In genomic region chr6:1765160-1765900, GRCh38 we compare ENCODE assay signal across 30 cellular contexts.
"Had no signal": no experiment of that assay in that cellular context is flagged by ENCODE, and none has a peak within 500 bp of the region (broad histone marks: within the 10 kb centered on the region; RNA-seq: fewer than 3 reads in every experiment).

No MANE protein-coding gene starts in this region.

- H3K4me1 ChIP-seq: testis had no signal

- H3K27me3 ChIP-seq: ascending aorta, spleen, testis, upper lobe of left lung, vagina had no signal

- H3K4me3 ChIP-seq: ascending aorta, cardiac muscle cell, lower lobe of right lung, spleen, testis, upper lobe of left lung, vagina had no signal

- H3K27ac ChIP-seq: cardiac muscle cell, lower lobe of right lung, spleen, testis, upper lobe of left lung, vagina had no signal

- H3K27ac Mint-ChIP-seq: activated CD8-positive, alpha-beta T cell treated with anti-CD3 and anti-CD28 coated beads for 36 hours; activated naive CD8-positive, alpha-beta T cell; activated T-helper 2 cell treated with anti-CD3 and anti-CD28 coated beads, Interferon-gamma antibody, Interleukin-2, Interleukin-4, amounts not matched to agents 10 μg/mL and 5 μg/mL and 100 μg/mL, durations not matched to agents 14 hours and 24 hours and 36 hours; brain; effector memory CD8-positive, alpha-beta T cell; immature natural killer cell; natural killer cell treated with Interleukin-12 subunit alpha and Interleukin-12 subunit beta and Interleukin-15 and Interleukin-18, amount 100 ng/mL, for 72 hours; progenitor cell of endocrine pancreas; WTC11 had no signal

- H3K27me3 Mint-ChIP-seq: activated CD8-positive, alpha-beta T cell treated with anti-CD3 and anti-CD28 coated beads for 36 hours; activated naive CD8-positive, alpha-beta T cell; brain; effector memory CD8-positive, alpha-beta T cell; progenitor cell of endocrine pancreas had no signal

- ATAC-seq: activated CD8-positive, alpha-beta T cell treated with anti-CD3 and anti-CD28 coated beads for 36 hours; activated T-cell treated with anti-CD3 and anti-CD28 coated beads, Interleukin-2, amount 50 U/mL, for 4 hours; effector memory CD8-positive, alpha-beta T cell; esophagus mucosa; lower lobe of right lung; natural killer cell treated with Interleukin-12 subunit alpha and Interleukin-12 subunit beta and Interleukin-15 and Interleukin-18, amount 100 ng/mL, for 72 hours; WTC11 had no signal

- H3K36me3 ChIP-seq: ascending aorta, cardiac muscle cell, lower lobe of right lung, upper lobe of left lung, vagina had no signal

- H3K9me3 ChIP-seq: ascending aorta, lower lobe of right lung, spleen, testis, upper lobe of left lung, vagina had no signal

- H3K4me3 Mint-ChIP-seq: activated CD8-positive, alpha-beta T cell treated with anti-CD3 and anti-CD28 coated beads for 36 hours; activated naive CD8-positive, alpha-beta T cell; activated T-cell treated with anti-CD3 and anti-CD28 coated beads, Interleukin-2, amount 50 U/mL, for 4 hours; brain; effector memory CD8-positive, alpha-beta T cell; immature natural killer cell; natural killer cell treated with Interleukin-12 subunit alpha and Interleukin-12 subunit beta and Interleukin-15 and Interleukin-18, amount 100 ng/mL, for 72 hours; WTC11 had no signal

- DNase-seq: activated CD4-positive, alpha-beta T cell treated with anti-CD3 and anti-CD28 coated beads for 1 hour; activated CD4-positive, alpha-beta T cell treated with anti-CD3 and anti-CD28 coated beads, Interleukin-2, amount 50 U/mL, for 1 hour; activated CD8-positive, alpha-beta T cell treated with anti-CD3 and anti-CD28 coated beads for 36 hours; activated T-cell treated with anti-CD3 and anti-CD28 coated beads, Interleukin-2, amount 50 U/mL, for 4 hours; cerebellar nuclear complex; cortex of kidney; effector memory CD8-positive, alpha-beta T cell; foreskin fibroblast; head of caudate nucleus; hypothalamus; immature natural killer cell; kidney; lower lobe of right lung; mesenchymal stem cell; retina; spleen; stimulated activated naive CD4-positive, alpha-beta T cell treated with Interleukin-2 at 50 U/mL for 16 hours; T-helper 2 cell; testis; upper lobe of left lung had no signal

- H3K36me3 Mint-ChIP-seq: brain, WTC11 had no signal

- H3K9me3 Mint-ChIP-seq: activated CD8-positive, alpha-beta T cell treated with anti-CD3 and anti-CD28 coated beads for 36 hours; activated T-cell treated with anti-CD3 and anti-CD28 coated beads, Interleukin-2, amount 50 U/mL, for 4 hours; activated T-helper 2 cell treated with anti-CD3 and anti-CD28 coated beads, Interferon-gamma antibody, Interleukin-2, Interleukin-4, amounts not matched to agents 10 μg/mL and 5 μg/mL and 100 μg/mL, durations not matched to agents 14 hours and 24 hours and 36 hours; brain; effector memory CD8-positive, alpha-beta T cell; natural killer cell treated with Interleukin-12 subunit alpha and Interleukin-12 subunit beta and Interleukin-15 and Interleukin-18, amount 100 ng/mL, for 72 hours; WTC11 had no signal
